10 cellular contexts compared by ENCODE assay signal in the genomic region with DNA sequence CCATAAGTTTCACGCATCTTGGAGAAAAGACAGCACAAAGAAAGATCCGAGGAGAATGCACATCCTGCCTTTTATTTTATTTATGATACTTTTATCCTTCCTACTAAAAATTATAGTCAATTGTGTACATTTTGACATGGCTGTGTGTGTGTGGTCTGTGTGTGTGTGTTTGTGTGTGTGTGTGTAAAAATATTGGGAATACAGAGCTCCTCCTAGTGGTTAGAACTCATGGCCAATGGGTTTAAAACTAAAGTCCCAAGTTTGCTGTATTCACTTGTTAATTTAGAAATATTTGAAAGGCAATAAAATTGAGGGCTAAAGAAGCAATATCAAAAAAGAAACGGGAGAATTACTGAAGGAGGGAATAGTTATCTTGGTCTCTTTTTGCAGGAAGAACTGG. TPM values are rescaled to one million over a fixed set of nuclear protein-coding genes. Genes with fewer than 3 reads are reported as not detected.
A peak's percentile ranks its signal among the peaks of the same experiment; 100 is the strongest.
DNase-seq lines count a peak whose midpoint lies in the region; ATAC-seq, FAIRE-seq and TF ChIP-seq lines count a peak whose summit lies in the region.
"Had no signal": no experiment of that assay in that cellular context is flagged by ENCODE, and none has a peak within 500 bp of the region (broad histone marks: within the 10 kb centered on the region; RNA-seq: fewer than 3 reads in every experiment).

No MANE protein-coding gene starts in this region.

- no peaks in the 10 kb centered on the region for H3K36me3 ChIP-seq in BJ (ENCODE audit: control insufficient read depth, insufficient read depth, low read length)
- H3K36me3 ChIP-seq in WERI-Rb-1: no peaks in the 10 kb centered on the region
- no peaks in the 10 kb centered on the region for H3K36me3 ChIP-seq in keratinocyte (ENCODE audit: control insufficient read depth in 2 of 2, extremely low read depth in 1 of 2, insufficient read depth in 2 of 2, low read length in 2 of 2)
- no peaks in the 10 kb centered on the region for H3K36me3 ChIP-seq in ascending aorta
- H3K36me3 ChIP-seq: HAP-1 had no signal

- TF ChIP-seq CTCF in BJ (IDR thresholded peaks at IDR 0.05; ENCODE audit: insufficient read depth, low read depth, low read length) (peak; percentile 44), WERI-Rb-1 (IDR thresholded peaks at IDR 0.05; ENCODE audit: low read depth, low read length) (peak; percentile 29; the same call in 1 of the 2 replicates), keratinocyte (optimal IDR thresholded peaks at IDR 0.05 in 1 of 3, IDR thresholded peaks at IDR 0.05 in 1 of 3, conservative IDR thresholded peaks at IDR 0.05 in 1 of 3; ENCODE audit: extremely low read depth in 1 of 3, insufficient read depth in 2 of 3, low read length in 3 of 3) (peak in 2 of 3 experiments; percentile 32 to 51), ascending aorta (IDR thresholded peaks at IDR 0.05) (peak in 1 of 3 experiments; percentile 12)

- H3K4me2 ChIP-seq in keratinocyte (ENCODE audit: control insufficient read depth, extremely low read depth, insufficient read depth, low read depth, low read length): no peak overlapping the region

- no peak overlapping the region for H3K27ac ChIP-seq in WERI-Rb-1
- H3K27ac ChIP-seq in keratinocyte (ENCODE audit: control insufficient read depth, insufficient read depth, low read length): no peak overlapping the region
- no peak overlapping the region for H3K27ac ChIP-seq in ascending aorta

- H3K4me3 ChIP-seq in BJ (ENCODE audit: low read depth, low read length) (no peak overlapping the region), WERI-Rb-1 (ENCODE audit: low read depth, low read length) (no peak overlapping the region), keratinocyte (ENCODE audit: control insufficient read depth in 2 of 3, extremely low read depth in 1 of 3, insufficient read depth in 2 of 3, low read depth in 1 of 3, low read length in 3 of 3) (no peak overlapping the region), ascending aorta (no peak overlapping the region)
- H3K4me3 ChIP-seq: HAP-1 had no signal

- no peaks in the 10 kb centered on the region for H4K20me1 ChIP-seq in keratinocyte (ENCODE audit: control insufficient read depth, extremely low read depth, insufficient read depth, low read length)

- POLR2A ChIA-PET in BJ (lab: Charles Lee): no interaction called here

- H3K9me3 ChIP-seq in WERI-Rb-1 (ENCODE audit: severe bottlenecking) (no peaks in the 10 kb centered on the region), keratinocyte (ENCODE audit: control insufficient read depth, low read depth, low read length) (no peaks in the 10 kb centered on the region), ascending aorta (no peaks in the 10 kb centered on the region)
- H3K9me3 ChIP-seq: HAP-1 had no signal

- CTCF ChIA-PET in BJ (lab: Yijun Ruan, JAX): interaction anchor here (0.7 to 1.0 kb wide), 6 partner anchors 9 to 127 kb away, joined by 3 to 5 read pairs (median 3); no protein-coding TSS in a partner anchor

- FAIRE-seq in keratinocyte (lab: Jason Lieb, UNC): no peak

- intact Hi-C loops in ascending aorta (cut with DNase I): no loop called here

- H3K9ac ChIP-seq in keratinocyte (ENCODE audit: control insufficient read depth, extremely low read depth, insufficient read depth, low read length): no peak overlapping the region

- H3K27me3 ChIP-seq in BJ (ENCODE audit: control insufficient read depth, insufficient read depth, low read length): peaks cover 2% of the 10 kb centered on the region; the same call in 1 of the 2 replicates
- H3K27me3 ChIP-seq in WERI-Rb-1 (ENCODE audit: insufficient read depth, low read depth, severe bottlenecking): no peaks in the 10 kb centered on the region
- H3K27me3 ChIP-seq in keratinocyte (ENCODE audit: control insufficient read depth, extremely low read depth, insufficient read depth, low read length): no peaks in the 10 kb centered on the region
- no peaks in the 10 kb centered on the region for H3K27me3 ChIP-seq in ascending aorta

- no peak for ATAC-seq in HG03520 (IDR thresholded peaks at IDR 0.05; ENCODE audit: unreplicated experiment)
- ATAC-seq: activated naive CD4-positive, alpha-beta T cell treated with anti-CD3 and anti-CD28 coated beads, Interleukin-2, amount 50 U/mL, for 72 hours had no signal

- H3K4me1 ChIP-seq in keratinocyte (ENCODE audit: control insufficient read depth, extremely low read depth, insufficient read depth, low read length) (no peaks in the 10 kb centered on the region), ascending aorta (no peaks in the 10 kb centered on the region)

- DNase-seq in BJ (ENCODE audit: low read depth) (no peak), HCEC 1CT (peak; percentile 11), WERI-Rb-1 (no peak), keratinocyte (ENCODE audit: low read depth, low spot score) (no peak), NCI-H524 (lab: John Stamatoyannopoulos, UW) (no peak), ascending aorta (ENCODE audit: low spot score in 2 of 2) (no peak)
- DNase-seq in effector CD8-positive, alpha-beta T cell (lab: John Stamatoyannopoulos, UW): no peak

- H3K79me2 ChIP-seq in keratinocyte (ENCODE audit: control insufficient read depth, insufficient read depth, low read length): no peaks in the 10 kb centered on the region

- no peaks in the 10 kb centered on the region for H3K9me1 ChIP-seq in keratinocyte (ENCODE audit: control insufficient read depth, extremely low read depth, insufficient read depth, low read length)

- dilution Hi-C loops in keratinocyte (cut with MboI; ENCODE audit: extremely low pct_ligation_motif_present, low sequenced_read_pairs): no loop called here

- H2AFZ ChIP-seq in keratinocyte (ENCODE audit: control insufficient read depth, low read length): no peak overlapping the region

RNA-seq across cellular contexts. Expression of a gene that starts 47.5 kb away (rescaled TPM):
- polyA plus RNA-seq in BJ (2011; rRNA removed): 0.02 TPM in 1 of 2 replicates, not detected in the other
- not detected in 2 replicates for polyA minus RNA-seq in BJ (2011; rRNA and poly(A)+ RNA removed)
- polyA plus RNA-seq in keratinocyte: not detected in 3 replicates
- polyA plus RNA-seq in keratinocyte (2011; ENCODE audit: low read depth): not detected
- polyA plus RNA-seq in keratinocyte (2011; cell fraction: cytosol; rRNA removed): not detected in 2 replicates
- not detected in 2 replicates for polyA plus RNA-seq in keratinocyte (2011; cell fraction: nucleus; rRNA removed)
- polyA plus RNA-seq in keratinocyte (2012; ENCODE audit: low replicate concordance): not detected in 2 replicates
- not detected in 3 replicates for polyA minus RNA-seq in keratinocyte
- polyA minus RNA-seq in keratinocyte (2011; cell fraction: cytosol; rRNA and poly(A)+ RNA removed): not detected
- polyA minus RNA-seq in keratinocyte (2011; cell fraction: nucleus; rRNA and poly(A)+ RNA removed): not detected in 2 replicates
- not detected for total RNA-seq in ascending aorta
- total RNA-seq: activated naive CD4-positive, alpha-beta T cell treated with anti-CD3 and anti-CD28 coated beads, Interleukin-2, amount 50 U/mL, for 72 hours had no signal
